18 cellular contexts compared by ENCODE assay signal in genomic region chr11:75523189-75523588, GRCh38. TPM values are rescaled to one million over a fixed set of nuclear protein-coding genes. Genes with fewer than 3 reads are reported as not detected.
A peak's percentile ranks its signal among the peaks of the same experiment; 100 is the strongest.
DNase-seq lines count a peak whose midpoint lies in the region; TF ChIP-seq lines count a peak whose summit lies in the region.
"Had no signal": no experiment of that assay in that cellular context is flagged by ENCODE, and none has a peak within 500 bp of the region (broad histone marks: within the 10 kb centered on the region; RNA-seq: fewer than 3 reads in every experiment).

No MANE protein-coding gene starts in this region.

- H3K79me2 ChIP-seq in OCI-LY3 (ENCODE audit: low read length) = no peaks in the 10 kb centered on the region

- H3K4me2 ChIP-seq in OCI-LY3 (ENCODE audit: low read length) = 0 out of 2 replicates have a peak overlapping the region, but pooled peaks have one; percentile 97

- no peak overlapping the region for H3K27ac ChIP-seq in OCI-LY3 (ENCODE audit: low read length)
- no peak overlapping the region for H3K27ac ChIP-seq in brain microvascular endothelial cell
- H3K27ac ChIP-seq: A549, gastrocnemius medialis, upper lobe of right lung had no signal

- peaks cover 27% of the 10 kb centered on the region for H3K4me1 Mint-ChIP-seq in activated T-cell treated with anti-CD3 and anti-CD28 coated beads, Interleukin-2, amount 50 U/mL, for 24 hours (ENCODE audit: low read depth)
- peaks cover 6% of the 10 kb centered on the region for H3K4me1 Mint-ChIP-seq in glutamatergic neuron (ENCODE audit: low read depth, unreplicated experiment)
- H3K4me1 Mint-ChIP-seq in type B pancreatic cell (ENCODE audit: unreplicated experiment) = peaks cover 13% of the 10 kb centered on the region

- H3K4me3 Mint-ChIP-seq in activated T-cell treated with anti-CD3 and anti-CD28 coated beads, Interleukin-2, amount 50 U/mL, for 24 hours = peak overlapping the region; percentile 79
- H3K4me3 Mint-ChIP-seq in glutamatergic neuron (ENCODE audit: unreplicated experiment) (peak overlapping the region; percentile 90), type B pancreatic cell (peak overlapping the region; percentile 86)
- H3K4me3 Mint-ChIP-seq: stimulated activated naive CD8-positive, alpha-beta T cell treated with anti-CD3 and anti-CD28 coated beads, Interleukin-15, Interleukin-2, amounts not matched to agents 100 ng/mL and 50 ng/mL, for 24 hours had no signal

- no peak overlapping the region for H3K27ac Mint-ChIP-seq in activated T-cell treated with anti-CD3 and anti-CD28 coated beads, Interleukin-2, amount 50 U/mL, for 24 hours
- H3K27ac Mint-ChIP-seq in glutamatergic neuron (ENCODE audit: unreplicated experiment) (no peak overlapping the region), type B pancreatic cell (no peak overlapping the region)
- H3K27ac Mint-ChIP-seq: stimulated activated naive CD8-positive, alpha-beta T cell treated with anti-CD3 and anti-CD28 coated beads, Interleukin-15, Interleukin-2, amounts not matched to agents 100 ng/mL and 50 ng/mL, for 24 hours had no signal

- H3K9me3 Mint-ChIP-seq in activated T-cell treated with anti-CD3 and anti-CD28 coated beads, Interleukin-2, amount 50 U/mL, for 24 hours = no peaks in the 10 kb centered on the region
- H3K9me3 Mint-ChIP-seq in glutamatergic neuron (ENCODE audit: unreplicated experiment) = peaks cover 10% of the 10 kb centered on the region
- H3K9me3 Mint-ChIP-seq in type B pancreatic cell = no peaks in the 10 kb centered on the region
- H3K9me3 Mint-ChIP-seq: stimulated activated naive CD8-positive, alpha-beta T cell treated with anti-CD3 and anti-CD28 coated beads, Interleukin-15, Interleukin-2, amounts not matched to agents 100 ng/mL and 50 ng/mL, for 24 hours had no signal

- H2AFZ ChIP-seq in OCI-LY3 (ENCODE audit: low read depth, low read length) = no peak overlapping the region

- no peaks in the 10 kb centered on the region for H3K36me3 Mint-ChIP-seq in activated T-cell treated with anti-CD3 and anti-CD28 coated beads, Interleukin-2, amount 50 U/mL, for 24 hours (ENCODE audit: low read depth)
- no peaks in the 10 kb centered on the region for H3K36me3 Mint-ChIP-seq in glutamatergic neuron (ENCODE audit: unreplicated experiment)
- no peaks in the 10 kb centered on the region for H3K36me3 Mint-ChIP-seq in type B pancreatic cell

- H3K36me3 ChIP-seq in OCI-LY3 (replicated peaks; ENCODE audit: low read depth, low read length) = no peaks in the 10 kb centered on the region
- H3K36me3 ChIP-seq in brain microvascular endothelial cell (replicated peaks) = no peaks in the 10 kb centered on the region
- H3K36me3 ChIP-seq: gastrocnemius medialis, upper lobe of right lung had no signal

- peaks cover 27% of the 10 kb centered on the region for H3K4me1 ChIP-seq in OCI-LY3 (ENCODE audit: low read length)

- H3K9me3 ChIP-seq in OCI-LY3 (ENCODE audit: insufficient read depth, low read length) = no peaks in the 10 kb centered on the region
- H3K9me3 ChIP-seq: A549, gastrocnemius medialis, upper lobe of right lung had no signal

- in situ Hi-C loops in brain microvascular endothelial cell (cut with HindIII; ENCODE audit: low pct_ligation_motif_present, low sequenced_read_pairs) = no loop called here

- no peak for TF ChIP-seq CTCF in OCI-LY3 (IDR thresholded peaks at IDR 0.05; ENCODE audit: low read depth, low read length)
- TF ChIP-seq CTCF in glutamatergic neuron (IDR thresholded peaks at IDR 0.05; ENCODE audit: partially characterized antibody, unreplicated experiment) = no peak
- TF ChIP-seq CTCF in type B pancreatic cell (conservative IDR thresholded peaks at IDR 0.05) = no peak
- no peak for TF ChIP-seq CTCF in brain microvascular endothelial cell (IDR thresholded peaks at IDR 0.05; ENCODE audit: low read depth, low read length, missing control alignments)

- H3K4me3 ChIP-seq in OCI-LY3 (ENCODE audit: low read length) (no peak overlapping the region), brain microvascular endothelial cell (ENCODE audit: low read depth, low read length) (no peak overlapping the region)
- H3K4me3 ChIP-seq: A549, gastrocnemius medialis had no signal

- no peak overlapping the region for H3K9ac ChIP-seq in OCI-LY3 (ENCODE audit: low read length)

- DNase-seq in activated T-cell treated with anti-CD3 and anti-CD28 coated beads, Interleukin-2, amount 50 U/mL, for 24 hours = no peak
- DNase-seq in activated T-cell treated with anti-CD3 and anti-CD28 coated beads for 4 hours = no peak
- DNase-seq in glutamatergic neuron = no peak
- no peak for DNase-seq in type B pancreatic cell (ENCODE audit: extremely low spot score, unreplicated experiment)
- DNase-seq in brain microvascular endothelial cell = no peak
- DNase-seq in GM19240 (ENCODE audit: insufficient read length, low spot score) = no peak
- DNase-seq in NCI-H1105 (lab: John Stamatoyannopoulos, UW) = no peak
- DNase-seq: amniotic stem cell; COR-L47; gastrocnemius medialis; HCEC 1CT; NCI-H526; stimulated activated CD4-positive, alpha-beta T cell treated with anti-CD3 and anti-CD28 coated beads, Interleukin-12 subunit alpha, Interleukin-12 subunit beta, amount 100 ng/mL, for 4 hours; T-helper 9 cell; upper lobe of right lung had no signal

- H4K20me1 ChIP-seq in OCI-LY3 (ENCODE audit: insufficient read depth, low read length) = no peaks in the 10 kb centered on the region

- no peaks in the 10 kb centered on the region for H3K27me3 Mint-ChIP-seq in activated T-cell treated with anti-CD3 and anti-CD28 coated beads, Interleukin-2, amount 50 U/mL, for 24 hours
- H3K27me3 Mint-ChIP-seq in glutamatergic neuron (ENCODE audit: unreplicated experiment) (peaks cover 21% of the 10 kb centered on the region), type B pancreatic cell (peaks cover 32% of the 10 kb centered on the region)

- H3K27me3 ChIP-seq in OCI-LY3 (ENCODE audit: low read depth, low read length) (peaks cover 25% of the 10 kb centered on the region), brain microvascular endothelial cell (replicated peaks) (peaks cover 3% of the 10 kb centered on the region)
- H3K27me3 ChIP-seq: gastrocnemius medialis, upper lobe of right lung had no signal

RNA-seq across cellular contexts. Expression of gene GDPD5, which starts 2.6 kb away (rescaled TPM):
- total RNA-seq in glutamatergic neuron (ENCODE audit: unreplicated experiment) (147 TPM), type B pancreatic cell (ENCODE audit: low replicate concordance) (7.5 and 11.3 TPM in 2 replicates)

RNA-seq across cellular contexts. Expression of gene SERPINH1, which starts 38.9 kb away (rescaled TPM):
- total RNA-seq in glutamatergic neuron (ENCODE audit: unreplicated experiment) = 35.0 TPM
- 151 and 229 TPM in 2 replicates for total RNA-seq in type B pancreatic cell (ENCODE audit: low replicate concordance)

Comparison
In these comparisons a context has a peak if more than half of its experiments do, and no peak if none do; other contexts are left out.
1. RNA of gene GDPD5, which starts 2.6 kb away (total RNA-seq): 147 TPM in glutamatergic neuron (single experiment); 7.5 to 11.3 TPM in type B pancreatic cell; every median in the first group is over 10 times any median in the second.
2. Peak in every context shown above with its lines, with median percentiles within 50 percentile points of each other: H3K4me3 Mint-ChIP-seq.